9 cellular contexts compared by ENCODE assay signal in the genomic region with DNA sequence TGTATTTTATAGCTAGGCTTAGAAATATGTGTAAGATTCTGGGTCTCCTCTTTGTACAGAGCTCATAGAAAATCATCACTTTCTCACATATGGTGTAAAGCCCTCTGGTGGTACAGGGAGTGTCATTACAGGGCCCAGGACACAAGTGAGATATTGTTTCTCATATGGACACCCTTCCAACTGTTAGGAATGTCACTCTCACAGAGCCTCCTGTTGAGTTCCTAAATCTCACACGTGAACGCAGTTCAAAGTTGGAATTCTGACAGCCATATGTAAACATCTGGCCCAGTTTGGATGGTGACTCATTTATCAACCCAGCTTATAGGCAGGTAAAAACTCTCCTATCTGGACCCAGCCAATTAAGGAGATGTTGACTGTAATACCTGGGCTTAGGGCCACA. TPM values are rescaled to one million over a fixed set of nuclear protein-coding genes. Genes with fewer than 3 reads are reported as not detected.
DNase-seq lines count a peak whose midpoint lies in the region; ATAC-seq and TF ChIP-seq lines count a peak whose summit lies in the region.
"Had no signal": no experiment of that assay in that cellular context is flagged by ENCODE, and none has a peak within 500 bp of the region (broad histone marks: within the 10 kb centered on the region; RNA-seq: fewer than 3 reads in every experiment).

No MANE protein-coding gene starts in this region.

- no peaks in the 10 kb centered on the region for H3F3A ChIP-seq in OCI-LY1 (ENCODE audit: insufficient read depth, low read length)

- peak in 1 of 2 donors; percentile 52 for DNase-seq in cardiac muscle cell (ENCODE audit: low read depth in 1 of 2, low spot score in 1 of 2)
- no peak for DNase-seq in left ventricle myocardium superior
- DNase-seq in fibroblast of lung (ENCODE audit: low read depth in 2 of 2) = peak in 1 of 2 donors; percentile 6
- no peak for DNase-seq in type B pancreatic cell (ENCODE audit: extremely low spot score, unreplicated experiment)
- DNase-seq in activated effector memory CD4-positive, alpha-beta T cell treated with anti-CD3 and anti-CD28 coated beads, Interleukin-2, amount 50 U/mL, for 16 hours = no peak

- H3K4me3 ChIP-seq in cardiac muscle cell (no peak overlapping the region), OCI-LY1 (ENCODE audit: low read depth, low read length, poor library complexity, severe bottlenecking) (no peak overlapping the region), fibroblast of lung (replicated peaks in 1 of 4; ENCODE audit: control extremely low read depth in 1 of 4, insufficient read depth in 1 of 4, low read depth in 3 of 4, low read length in 4 of 4) (no peak overlapping the region)
- H3K4me3 ChIP-seq: SJSA1 had no signal

- intact Hi-C loops in left ventricle myocardium superior (cut with micrococcal nuclease) = no loop called here

- H3K27me3 ChIP-seq in cardiac muscle cell (no peaks in the 10 kb centered on the region), OCI-LY1 (ENCODE audit: insufficient read depth, low read length) (no peaks in the 10 kb centered on the region), fibroblast of lung (ENCODE audit: control insufficient read depth, insufficient read depth, low read length) (no peaks in the 10 kb centered on the region)
- H3K27me3 ChIP-seq: SJSA1 had no signal

- H3K4me1 ChIP-seq in cardiac muscle cell (ENCODE audit: low read depth) (no peaks in the 10 kb centered on the region), OCI-LY1 (ENCODE audit: insufficient read depth, low read length, severe bottlenecking) (no peaks in the 10 kb centered on the region), fibroblast of lung (ENCODE audit: control insufficient read depth, extremely low read depth, insufficient read depth, low read length) (no peaks in the 10 kb centered on the region)
- H3K4me1 ChIP-seq: SJSA1 had no signal

- H3K9me3 Mint-ChIP-seq in type B pancreatic cell = peaks cover 10% of the 10 kb centered on the region

- H3K36me3 Mint-ChIP-seq in type B pancreatic cell = no peaks in the 10 kb centered on the region

- TF ChIP-seq CTCF in cardiac muscle cell (IDR thresholded peaks at IDR 0.05; ENCODE audit: low read depth, low read length) (peak; percentile 58), OCI-LY1 (IDR thresholded peaks at IDR 0.05; ENCODE audit: low read length) (peak; percentile 63), fibroblast of lung (conservative IDR thresholded peaks at IDR 0.05 in 1 of 2, IDR thresholded peaks at IDR 0.05 in 1 of 2; ENCODE audit: low read depth in 1 of 2, low read length in 2 of 2) (peak; percentile 31 to 37), type B pancreatic cell (conservative IDR thresholded peaks at IDR 0.05) (peak; percentile 52)

- no peak overlapping the region for H3K4me3 Mint-ChIP-seq in type B pancreatic cell

- H3K4me1 Mint-ChIP-seq in type B pancreatic cell (ENCODE audit: unreplicated experiment) = no peaks in the 10 kb centered on the region

- H3K9me2 ChIP-seq in OCI-LY1 (ENCODE audit: low read depth, low read length) = no peaks in the 10 kb centered on the region

- H3K36me3 ChIP-seq in cardiac muscle cell (no peaks in the 10 kb centered on the region), OCI-LY1 (ENCODE audit: insufficient read depth, low read length) (no peaks in the 10 kb centered on the region), fibroblast of lung (ENCODE audit: control insufficient read depth, insufficient read depth, low read length) (no peaks in the 10 kb centered on the region)
- H3K36me3 ChIP-seq: SJSA1 had no signal

- no peak overlapping the region for H3K4me2 ChIP-seq in OCI-LY1 (ENCODE audit: low read length)
- no peak overlapping the region for H3K4me2 ChIP-seq in fibroblast of lung (ENCODE audit: extremely low read depth, insufficient read depth, low read length)

- no peak overlapping the region for H3K27ac Mint-ChIP-seq in type B pancreatic cell

- H2AFZ ChIP-seq in OCI-LY1 (ENCODE audit: low read length) (no peak overlapping the region), fibroblast of lung (ENCODE audit: low read length) (no peak overlapping the region)

- no peaks in the 10 kb centered on the region for H3K9me3 ChIP-seq in cardiac muscle cell (ENCODE audit: low read depth)
- no peaks in the 10 kb centered on the region for H3K9me3 ChIP-seq in OCI-LY1 (ENCODE audit: low read length)
- H3K9me3 ChIP-seq in fibroblast of lung (ENCODE audit: control insufficient read depth, insufficient read depth, low read depth, low read length) = no peaks in the 10 kb centered on the region

- no peaks in the 10 kb centered on the region for H3K27me3 Mint-ChIP-seq in type B pancreatic cell

- no peak for ATAC-seq in left ventricle myocardium superior
- no peak for ATAC-seq in GM18502 (IDR thresholded peaks at IDR 0.05; ENCODE audit: poor library complexity, unreplicated experiment)
- no peak for ATAC-seq in GM18907 (IDR thresholded peaks at IDR 0.05; ENCODE audit: unreplicated experiment)

- H4K20me1 ChIP-seq in OCI-LY1 (ENCODE audit: insufficient read depth, low read length) (no peaks in the 10 kb centered on the region), fibroblast of lung (ENCODE audit: control insufficient read depth, extremely low read depth, insufficient read depth, low read length) (no peaks in the 10 kb centered on the region)

- H3K79me2 ChIP-seq in OCI-LY1 (ENCODE audit: insufficient read depth, low read length) (no peaks in the 10 kb centered on the region), fibroblast of lung (ENCODE audit: control insufficient read depth, insufficient read depth, low read length) (no peaks in the 10 kb centered on the region)

- no peak overlapping the region for H3K27ac ChIP-seq in cardiac muscle cell
- no peak overlapping the region for H3K27ac ChIP-seq in OCI-LY1 (ENCODE audit: low read depth, low read length, poor library complexity, severe bottlenecking)
- H3K27ac ChIP-seq in fibroblast of lung (ENCODE audit: insufficient read depth, low read length) = no peak overlapping the region
- H3K27ac ChIP-seq: SJSA1 had no signal

- H3K9ac ChIP-seq in OCI-LY1 (ENCODE audit: low read length) (no peak overlapping the region), fibroblast of lung (ENCODE audit: insufficient read depth, low read length) (no peak overlapping the region)

RNA-seq across cellular contexts. Expression of a gene that starts 35.4 kb away (rescaled TPM):
- total RNA-seq in cardiac muscle cell = 1.7 and 2.4 TPM in 2 replicates
- 1.5 and 2.1 TPM in 2 replicates for polyA plus RNA-seq in cardiac muscle cell
- 1.1 TPM for total RNA-seq in left ventricle myocardium superior
- total RNA-seq in fibroblast of lung = 1.0 and 1.7 TPM in 2 replicates
- 1.6 and 2.5 TPM in 2 replicates for polyA plus RNA-seq in fibroblast of lung
- 0.80 and 1.8 TPM in 2 replicates for polyA plus RNA-seq in fibroblast of lung (2012)
- 2.1 and 2.7 TPM in 2 replicates for polyA minus RNA-seq in fibroblast of lung (ENCODE audit: low replicate concordance)
- total RNA-seq in type B pancreatic cell (ENCODE audit: low replicate concordance) = 6.3 and 11.8 TPM in 2 replicates
